In genomic region chr7:80136276-80137045, GRCh38 we compare ENCODE assay signal across 9 cellular contexts. TPM values are rescaled to one million over a fixed set of nuclear protein-coding genes. Genes with fewer than 3 reads are reported as not detected.
DNase-seq lines count a peak whose midpoint lies in the region; ATAC-seq and TF ChIP-seq lines count a peak whose summit lies in the region.
"Had no signal": no experiment of that assay in that cellular context is flagged by ENCODE, and none has a peak within 500 bp of the region (broad histone marks: within the 10 kb centered on the region; RNA-seq: fewer than 3 reads in every experiment).

No MANE protein-coding gene starts in this region.

- DNase-seq in activated naive CD4-positive, alpha-beta T cell treated with anti-CD3 and anti-CD28 coated beads, Interleukin-2, amount 50 U/mL, for 16 hours, result no peak
- DNase-seq in LHCN-M2 (ENCODE audit: low read depth) (peak; percentile 68), natural killer cell (no peak), occipital lobe (lab: John Stamatoyannopoulos, UW) (no peak)

- peak overlapping the region; percentile 96 for H3K27ac ChIP-seq in cingulate gyrus (ENCODE audit: low read depth, low read length)

- H3K27ac Mint-ChIP-seq in activated naive CD4-positive, alpha-beta T cell treated with anti-CD3 and anti-CD28 coated beads, Interleukin-2, amount 50 U/mL, for 24 hours, result no peak overlapping the region
- no peak overlapping the region for H3K27ac Mint-ChIP-seq in natural killer cell
- no peak overlapping the region for H3K27ac Mint-ChIP-seq in activated T-helper 17 cell treated with anti-CD3 and anti-CD28 coated beads, Interleukin-2, amount 50 U/mL, for 72 hours

- peaks cover 2% of the 10 kb centered on the region for H3K36me3 Mint-ChIP-seq in activated naive CD4-positive, alpha-beta T cell treated with anti-CD3 and anti-CD28 coated beads, Interleukin-2, amount 50 U/mL, for 24 hours
- H3K36me3 Mint-ChIP-seq in natural killer cell, result peaks cover 19% of the 10 kb centered on the region
- no peaks in the 10 kb centered on the region for H3K36me3 Mint-ChIP-seq in activated T-helper 17 cell treated with anti-CD3 and anti-CD28 coated beads, Interleukin-2, amount 50 U/mL, for 72 hours (ENCODE audit: low read depth)

- H3K27me3 Mint-ChIP-seq in activated naive CD4-positive, alpha-beta T cell treated with anti-CD3 and anti-CD28 coated beads, Interleukin-2, amount 50 U/mL, for 24 hours, result peaks cover 40% of the 10 kb centered on the region
- peaks cover 42 to 55% of the 10 kb centered on the region in 2 donors for H3K27me3 Mint-ChIP-seq in natural killer cell (ENCODE audit: low read depth in 2 of 2)
- peaks cover 35% of the 10 kb centered on the region for H3K27me3 Mint-ChIP-seq in activated T-helper 17 cell treated with anti-CD3 and anti-CD28 coated beads, Interleukin-2, amount 50 U/mL, for 72 hours

- H3K9me3 Mint-ChIP-seq in activated naive CD4-positive, alpha-beta T cell treated with anti-CD3 and anti-CD28 coated beads, Interleukin-2, amount 50 U/mL, for 24 hours, result peaks cover 4% of the 10 kb centered on the region
- peaks cover 6 to 9% of the 10 kb centered on the region in 2 donors for H3K9me3 Mint-ChIP-seq in natural killer cell
- H3K9me3 Mint-ChIP-seq in activated T-helper 17 cell treated with anti-CD3 and anti-CD28 coated beads, Interleukin-2, amount 50 U/mL, for 72 hours, result peaks cover 9% of the 10 kb centered on the region

- intact Hi-C loops in natural killer cell (cut with micrococcal nuclease), result no loop called here

- peak overlapping the region; percentile 51 for H3K4me3 Mint-ChIP-seq in activated naive CD4-positive, alpha-beta T cell treated with anti-CD3 and anti-CD28 coated beads, Interleukin-2, amount 50 U/mL, for 24 hours
- peak overlapping the region; percentile 64 for H3K4me3 Mint-ChIP-seq in natural killer cell
- H3K4me3 Mint-ChIP-seq in activated T-helper 17 cell treated with anti-CD3 and anti-CD28 coated beads, Interleukin-2, amount 50 U/mL, for 72 hours, result no peak overlapping the region

- no peak for TF ChIP-seq CTCF in natural killer cell (IDR thresholded peaks at IDR 0.05)

- peaks cover 22% of the 10 kb centered on the region for H3K4me1 Mint-ChIP-seq in activated naive CD4-positive, alpha-beta T cell treated with anti-CD3 and anti-CD28 coated beads, Interleukin-2, amount 50 U/mL, for 24 hours
- peaks cover 5 to 12% of the 10 kb centered on the region in 2 donors for H3K4me1 Mint-ChIP-seq in natural killer cell
- peaks cover 5% of the 10 kb centered on the region for H3K4me1 Mint-ChIP-seq in activated T-helper 17 cell treated with anti-CD3 and anti-CD28 coated beads, Interleukin-2, amount 50 U/mL, for 72 hours
- H3K4me1 Mint-ChIP-seq: central memory CD8-positive, alpha-beta T cell had no signal

- no peak for ATAC-seq in natural killer cell
- no peak for ATAC-seq in activated T-helper 17 cell treated with anti-CD3 and anti-CD28 coated beads, Interleukin-2, amount 50 U/mL, for 72 hours (replicated peaks)
- no peak for ATAC-seq in HG02970 (IDR thresholded peaks at IDR 0.05; ENCODE audit: low FRiP score, unreplicated experiment)

RNA-seq across cellular contexts. Expression of gene GNAI1, which starts 1.8 kb away (rescaled TPM):
- total RNA-seq in LHCN-M2 (2014; rRNA removed) (84.0 and 95.9 TPM in 2 replicates), natural killer cell (1 to 10 TPM in 1 of 3 donors, under 1 TPM in 2; 0.59 to 1.1 (median 0.68) TPM), occipital lobe (196 TPM)
- polyA plus RNA-seq in LHCN-M2 (2012), result 36.7 TPM
- not detected for total RNA-seq in activated T-helper 17 cell treated with anti-CD3 and anti-CD28 coated beads, Interleukin-2, amount 50 U/mL, for 72 hours

Comparison
In these comparisons a context has a peak if more than half of its experiments do, and no peak if none do; other contexts are left out.
1. RNA of gene GNAI1, which starts 1.8 kb away (total RNA-seq): 196 TPM in occipital lobe (single experiment) and 84.0 to 95.9 TPM in LHCN-M2; 0.59 to 1.1 TPM in natural killer cell and not detected in activated T-helper 17 cell treated with anti-CD3 and anti-CD28 coated beads, Interleukin-2, amount 50 U/mL, for 72 hours; every median in the first group is over 10 times any median in the second.